In genomic region chr11:124953753-124954624, GRCh38 we compare ENCODE assay signal across 8 cellular contexts. TPM values are rescaled to one million over a fixed set of nuclear protein-coding genes. Genes with fewer than 3 reads are reported as not detected.
DNase-seq lines count a peak whose midpoint lies in the region; ATAC-seq and TF ChIP-seq lines count a peak whose summit lies in the region.

TSS of gene CCDC15 (plus strand) at chr11:124954202. CDS start at chr11:124954733, 531 bp downstream.

- ATAC-seq in HG02763 (IDR thresholded peaks at IDR 0.05; ENCODE audit: unreplicated experiment) (peak; percentile 99), left cardiac atrium (peak; percentile 100)

- intact Hi-C loops in left cardiac atrium (cut with DNase I) (loop anchor here in 1 of 2 donors (5.0 to 10.0 kb wide), 2 partner anchors 77 to 921 kb away; no protein-coding TSS in a partner anchor), posterior vena cava (cut with DNase I) (loop anchor here (5.0 to 10.0 kb wide), 2 partner anchors 393 to 451 kb away; no protein-coding TSS in a partner anchor)

- peak within 1 kb of the TSS; percentile 51 for H3K4me3 ChIP-seq in GM12875 (ENCODE audit: low read depth, low read length)

- TF ChIP-seq CTCF in GM12875 (IDR thresholded peaks at IDR 0.05; ENCODE audit: borderline replicate concordance, insufficient read depth, low read depth, low read length), result no peak

- DNase-seq in NCI-H1417 treated with DMSO at 0.1 percent for 48 hours (lab: John Stamatoyannopoulos, UW), result peak; percentile 88
- DNase-seq in SW 1271 (lab: John Stamatoyannopoulos, UW), result peak; percentile 97
- DNase-seq in amniotic epithelial cell (ENCODE audit: low read depth), result peak; percentile 93
- peak; percentile 99 for DNase-seq in left cardiac atrium
- DNase-seq in posterior vena cava (ENCODE audit: low spot score), result peak; percentile 99
- peak; percentile 98 for DNase-seq in ureter (ENCODE audit: low spot score)

RNA-seq across cellular contexts. Expression of gene CCDC15, which starts in this region (rescaled TPM):
- total RNA-seq in left cardiac atrium (under 1 TPM; 0.31 to 0.82 TPM), posterior vena cava (1 to 10 TPM; 1.1 to 1.6 TPM), ureter (2.2 TPM)

Comparison
In these comparisons a context has a peak if more than half of its experiments do, and no peak if none do; other contexts are left out.
1. Peak in every context shown above with its lines: DNase-seq, ATAC-seq and H3K4me3 ChIP-seq.
2. Peak in DNase-seq and ATAC-seq in left cardiac atrium; RNA of the gene not detected or under 1 TPM.